ENCODE assay signal across 16 cellular contexts in genomic region chr12:59004466-59004865, GRCh38.
"Had no signal": no experiment of that assay in that cellular context is flagged by ENCODE, and none has a peak within 500 bp of the region (broad histone marks: within the 10 kb centered on the region; RNA-seq: fewer than 3 reads in every experiment).

No MANE protein-coding gene starts in this region.

- H3K27ac Mint-ChIP-seq: activated naive CD8-positive, alpha-beta T cell treated with anti-CD3 and anti-CD28 coated beads for 36 hours; naive B cell; stimulated activated effector memory CD8-positive, alpha-beta T cell treated with anti-CD3 and anti-CD28 coated beads, Interleukin-12 subunit alpha, Interleukin-12 subunit beta, amount 100 ng/mL, for 72 hours; T-helper 2 cell treated with Interferon-gamma antibody and Interleukin-4, amounts not matched to agents 5 μg/mL and 100 μg/mL, for 36 hours had no signal

- H3K9me3 Mint-ChIP-seq: activated naive CD8-positive, alpha-beta T cell treated with anti-CD3 and anti-CD28 coated beads for 36 hours; T-helper 2 cell treated with Interferon-gamma antibody and Interleukin-4, amounts not matched to agents 5 μg/mL and 100 μg/mL, for 36 hours had no signal

- H3K36me3 Mint-ChIP-seq: activated naive CD8-positive, alpha-beta T cell treated with anti-CD3 and anti-CD28 coated beads for 36 hours; naive B cell; stimulated activated effector memory CD8-positive, alpha-beta T cell treated with anti-CD3 and anti-CD28 coated beads, Interleukin-12 subunit alpha, Interleukin-12 subunit beta, amount 100 ng/mL, for 72 hours had no signal

- H3K27me3 Mint-ChIP-seq: activated naive CD8-positive, alpha-beta T cell treated with anti-CD3 and anti-CD28 coated beads for 36 hours; naive B cell had no signal

- H3K4me3 ChIP-seq: esophagus squamous epithelium, lower lobe of right lung, psoas muscle, right lobe of liver, tibial artery had no signal

- H3K4me1 Mint-ChIP-seq: activated naive CD8-positive, alpha-beta T cell treated with anti-CD3 and anti-CD28 coated beads for 36 hours; naive B cell; stimulated activated effector memory CD8-positive, alpha-beta T cell treated with anti-CD3 and anti-CD28 coated beads, Interleukin-12 subunit alpha, Interleukin-12 subunit beta, amount 100 ng/mL, for 72 hours had no signal

- H3K27me3 ChIP-seq: dorsolateral prefrontal cortex, esophagus squamous epithelium, right lobe of liver, tibial artery had no signal

- DNase-seq: activated naive CD8-positive, alpha-beta T cell treated with anti-CD3 and anti-CD28 coated beads for 36 hours; activated T-cell treated with anti-CD3 and anti-CD28 coated beads, Interleukin-2, amount 50 U/mL, for 1 hour; aorta; dorsolateral prefrontal cortex; esophagus squamous epithelium; hypothalamus; left cardiac atrium; lower lobe of right lung; midbrain; naive B cell; nucleus accumbens; psoas muscle; right lobe of liver; tibial artery had no signal

- H3K4me3 Mint-ChIP-seq: activated naive CD8-positive, alpha-beta T cell treated with anti-CD3 and anti-CD28 coated beads for 36 hours; naive B cell; stimulated activated effector memory CD8-positive, alpha-beta T cell treated with anti-CD3 and anti-CD28 coated beads, Interleukin-12 subunit alpha, Interleukin-12 subunit beta, amount 100 ng/mL, for 72 hours; T-helper 2 cell treated with Interferon-gamma antibody and Interleukin-4, amounts not matched to agents 5 μg/mL and 100 μg/mL, for 36 hours had no signal

- H3K36me3 ChIP-seq: esophagus squamous epithelium, lower lobe of right lung, right lobe of liver, tibial artery had no signal

- ATAC-seq: left cardiac atrium; lower lobe of right lung; psoas muscle; right lobe of liver; stimulated activated effector memory CD8-positive, alpha-beta T cell treated with anti-CD3 and anti-CD28 coated beads, Interleukin-12 subunit alpha, Interleukin-12 subunit beta, amount 100 ng/mL, for 72 hours had no signal

- H3K4me1 ChIP-seq: esophagus squamous epithelium, lower lobe of right lung, psoas muscle, right lobe of liver, tibial artery had no signal

- H3K9me3 ChIP-seq: esophagus squamous epithelium, lower lobe of right lung, psoas muscle, right lobe of liver, tibial artery had no signal
